In the genomic region with DNA sequence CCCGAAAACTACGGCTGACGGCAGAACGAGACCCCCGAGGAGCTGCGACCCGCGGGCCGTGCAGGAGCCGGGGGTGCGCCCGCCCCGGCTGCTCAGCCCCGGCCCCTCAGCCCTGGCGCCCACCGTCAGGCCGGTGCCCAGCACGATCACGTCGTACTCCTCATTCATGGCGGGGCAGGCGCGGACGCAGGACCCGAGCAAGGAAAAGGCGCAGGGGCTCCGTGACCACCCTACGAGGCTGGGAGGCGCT, we compare ENCODE assay signal across 1 cellular context.
A peak's percentile ranks its signal among the peaks of the same experiment; 100 is the strongest.
TF ChIP-seq lines count a peak whose summit lies in the region.

No MANE protein-coding gene starts in this region.

TF ChIP-seq in HepG2, 621 proteins besides CTCF, POLR2A, EP300 and RAD21 (continued from another document and continues in another):
- TF ChIP-seq, protein P1, sequence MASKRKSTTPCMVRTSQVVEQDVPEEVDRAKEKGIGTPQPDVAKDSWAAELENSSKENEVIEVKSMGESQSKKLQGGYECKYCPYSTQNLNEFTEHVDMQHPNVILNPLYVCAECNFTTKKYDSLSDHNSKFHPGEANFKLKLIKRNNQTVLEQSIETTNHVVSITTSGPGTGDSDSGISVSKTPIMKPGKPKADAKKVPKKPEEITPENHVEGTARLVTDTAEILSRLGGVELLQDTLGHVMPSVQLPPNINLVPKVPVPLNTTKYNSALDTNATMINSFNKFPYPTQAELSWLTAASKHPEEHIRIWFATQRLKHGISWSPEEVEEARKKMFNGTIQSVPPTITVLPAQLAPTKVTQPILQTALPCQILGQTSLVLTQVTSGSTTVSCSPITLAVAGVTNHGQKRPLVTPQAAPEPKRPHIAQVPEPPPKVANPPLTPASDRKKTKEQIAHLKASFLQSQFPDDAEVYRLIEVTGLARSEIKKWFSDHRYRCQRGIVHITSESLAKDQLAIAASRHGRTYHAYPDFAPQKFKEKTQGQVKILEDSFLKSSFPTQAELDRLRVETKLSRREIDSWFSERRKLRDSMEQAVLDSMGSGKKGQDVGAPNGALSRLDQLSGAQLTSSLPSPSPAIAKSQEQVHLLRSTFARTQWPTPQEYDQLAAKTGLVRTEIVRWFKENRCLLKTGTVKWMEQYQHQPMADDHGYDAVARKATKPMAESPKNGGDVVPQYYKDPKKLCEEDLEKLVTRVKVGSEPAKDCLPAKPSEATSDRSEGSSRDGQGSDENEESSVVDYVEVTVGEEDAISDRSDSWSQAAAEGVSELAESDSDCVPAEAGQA (IDR thresholded peaks at IDR 0.05; ENCODE audit: low read depth) = no peak
- TF ChIP-seq, protein P1 (CRISPR knock-in tag; IDR thresholded peaks at IDR 0.05; ENCODE audit: borderline replicate concordance) = no peak
- TF ChIP-seq CAMTA2 (CRISPR knock-in tag; IDR thresholded peaks at IDR 0.05; ENCODE audit: borderline replicate concordance) (no peak), HES4 (CRISPR knock-in tag; IDR thresholded peaks at IDR 0.05; ENCODE audit: borderline replicate concordance) (no peak), ZNF260 (CRISPR knock-in tag; IDR thresholded peaks at IDR 0.05; ENCODE audit: borderline replicate concordance, low read depth) (no peak), ZNF543 (CRISPR knock-in tag; IDR thresholded peaks at IDR 0.05) (no peak), ZNF883 (CRISPR knock-in tag; IDR thresholded peaks at IDR 0.05; ENCODE audit: not compliant biosample characterization) (no peak), MIER3 (CRISPR knock-in tag; IDR thresholded peaks at IDR 0.05; ENCODE audit: borderline replicate concordance) (no peak), SCMH1 (CRISPR knock-in tag; IDR thresholded peaks at IDR 0.05; ENCODE audit: borderline replicate concordance) (no peak), ZNF251 (CRISPR knock-in tag; IDR thresholded peaks at IDR 0.05) (no peak), ZNF460 (CRISPR knock-in tag; IDR thresholded peaks at IDR 0.05; ENCODE audit: borderline replicate concordance) (no peak), U2AF2 (IDR thresholded peaks at IDR 0.05; ENCODE audit: low read depth, low read length) (no peak), YEATS2 (CRISPR knock-in tag; IDR thresholded peaks at IDR 0.05; ENCODE audit: borderline replicate concordance) (no peak), ZNF570 (CRISPR knock-in tag; IDR thresholded peaks at IDR 0.05; ENCODE audit: borderline replicate concordance) (no peak), ZNF367 (CRISPR knock-in tag; IDR thresholded peaks at IDR 0.05; ENCODE audit: borderline replicate concordance) (peak; percentile 3; the same call in 1 of the 2 replicates), HOXA9 (CRISPR knock-in tag; IDR thresholded peaks at IDR 0.05; ENCODE audit: borderline replicate concordance) (no peak; the same call in 1 of the 2 replicates), ZNF430 (CRISPR knock-in tag; IDR thresholded peaks at IDR 0.05) (no peak), PTBP1 (IDR thresholded peaks at IDR 0.05; ENCODE audit: low read depth, low read length, poor library complexity, severe bottlenecking) (no peak), ZNF556 (CRISPR knock-in tag; IDR thresholded peaks at IDR 0.05; ENCODE audit: borderline replicate concordance) (no peak), ZNF777 (CRISPR knock-in tag; IDR thresholded peaks at IDR 0.05) (no peak), RFXAP (CRISPR knock-in tag; IDR thresholded peaks at IDR 0.05; ENCODE audit: borderline replicate concordance) (no peak), ZSCAN20 (CRISPR knock-in tag; IDR thresholded peaks at IDR 0.05; ENCODE audit: borderline replicate concordance) (no peak), MLLT10 (CRISPR knock-in tag; IDR thresholded peaks at IDR 0.05) (no peak), KMT2B (CRISPR knock-in tag; IDR thresholded peaks at IDR 0.05) (no peak), AKAP8 (CRISPR knock-in tag; IDR thresholded peaks at IDR 0.05) (no peak), HMG20A (CRISPR knock-in tag; IDR thresholded peaks at IDR 0.05; ENCODE audit: borderline replicate concordance) (no peak), ZNF878 (CRISPR knock-in tag; IDR thresholded peaks at IDR 0.05) (no peak), TOPORS (CRISPR knock-in tag; IDR thresholded peaks at IDR 0.05) (no peak), IRF2 (CRISPR knock-in tag; IDR thresholded peaks at IDR 0.05) (no peak), ZBTB38 (CRISPR knock-in tag; IDR thresholded peaks at IDR 0.05) (no peak), RARA (CRISPR knock-in tag; IDR thresholded peaks at IDR 0.05) (no peak), NR2F6 (IDR thresholded peaks at IDR 0.05) (no peak), NR2F6 (CRISPR knock-in tag; IDR thresholded peaks at IDR 0.05) (no peak), PRPF4 (IDR thresholded peaks at IDR 0.05; ENCODE audit: low read depth, low read length, poor library complexity, severe bottlenecking) (no peak), TAF1 (CRISPR knock-in tag; IDR thresholded peaks at IDR 0.05) (no peak), CREM (IDR thresholded peaks at IDR 0.05) (no peak), CREM (CRISPR knock-in tag; IDR thresholded peaks at IDR 0.05) (no peak)
- TF ChIP-seq, protein P2, sequence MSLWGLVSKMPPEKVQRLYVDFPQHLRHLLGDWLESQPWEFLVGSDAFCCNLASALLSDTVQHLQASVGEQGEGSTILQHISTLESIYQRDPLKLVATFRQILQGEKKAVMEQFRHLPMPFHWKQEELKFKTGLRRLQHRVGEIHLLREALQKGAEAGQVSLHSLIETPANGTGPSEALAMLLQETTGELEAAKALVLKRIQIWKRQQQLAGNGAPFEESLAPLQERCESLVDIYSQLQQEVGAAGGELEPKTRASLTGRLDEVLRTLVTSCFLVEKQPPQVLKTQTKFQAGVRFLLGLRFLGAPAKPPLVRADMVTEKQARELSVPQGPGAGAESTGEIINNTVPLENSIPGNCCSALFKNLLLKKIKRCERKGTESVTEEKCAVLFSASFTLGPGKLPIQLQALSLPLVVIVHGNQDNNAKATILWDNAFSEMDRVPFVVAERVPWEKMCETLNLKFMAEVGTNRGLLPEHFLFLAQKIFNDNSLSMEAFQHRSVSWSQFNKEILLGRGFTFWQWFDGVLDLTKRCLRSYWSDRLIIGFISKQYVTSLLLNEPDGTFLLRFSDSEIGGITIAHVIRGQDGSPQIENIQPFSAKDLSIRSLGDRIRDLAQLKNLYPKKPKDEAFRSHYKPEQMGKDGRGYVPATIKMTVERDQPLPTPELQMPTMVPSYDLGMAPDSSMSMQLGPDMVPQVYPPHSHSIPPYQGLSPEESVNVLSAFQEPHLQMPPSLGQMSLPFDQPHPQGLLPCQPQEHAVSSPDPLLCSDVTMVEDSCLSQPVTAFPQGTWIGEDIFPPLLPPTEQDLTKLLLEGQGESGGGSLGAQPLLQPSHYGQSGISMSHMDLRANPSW (CRISPR knock-in tag; IDR thresholded peaks at IDR 0.05; ENCODE audit: borderline replicate concordance) = no peak
- TF ChIP-seq, protein P3, sequence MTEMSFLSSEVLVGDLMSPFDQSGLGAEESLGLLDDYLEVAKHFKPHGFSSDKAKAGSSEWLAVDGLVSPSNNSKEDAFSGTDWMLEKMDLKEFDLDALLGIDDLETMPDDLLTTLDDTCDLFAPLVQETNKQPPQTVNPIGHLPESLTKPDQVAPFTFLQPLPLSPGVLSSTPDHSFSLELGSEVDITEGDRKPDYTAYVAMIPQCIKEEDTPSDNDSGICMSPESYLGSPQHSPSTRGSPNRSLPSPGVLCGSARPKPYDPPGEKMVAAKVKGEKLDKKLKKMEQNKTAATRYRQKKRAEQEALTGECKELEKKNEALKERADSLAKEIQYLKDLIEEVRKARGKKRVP (CRISPR knock-in tag; IDR thresholded peaks at IDR 0.05) = no peak; a peak in 1 of 4 replicates
- TF ChIP-seq, protein P4, sequence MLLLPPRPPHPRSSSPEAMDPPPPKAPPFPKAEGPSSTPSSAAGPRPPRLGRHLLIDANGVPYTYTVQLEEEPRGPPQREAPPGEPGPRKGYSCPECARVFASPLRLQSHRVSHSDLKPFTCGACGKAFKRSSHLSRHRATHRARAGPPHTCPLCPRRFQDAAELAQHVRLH (CRISPR knock-in tag; IDR thresholded peaks at IDR 0.05; ENCODE audit: borderline replicate concordance, low read depth) = no peak
- TF ChIP-seq, protein P5, sequence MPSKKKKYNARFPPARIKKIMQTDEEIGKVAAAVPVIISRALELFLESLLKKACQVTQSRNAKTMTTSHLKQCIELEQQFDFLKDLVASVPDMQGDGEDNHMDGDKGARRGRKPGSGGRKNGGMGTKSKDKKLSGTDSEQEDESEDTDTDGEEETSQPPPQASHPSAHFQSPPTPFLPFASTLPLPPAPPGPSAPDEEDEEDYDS (CRISPR knock-in tag; IDR thresholded peaks at IDR 0.05) = no peak
- TF ChIP-seq, protein P6, sequence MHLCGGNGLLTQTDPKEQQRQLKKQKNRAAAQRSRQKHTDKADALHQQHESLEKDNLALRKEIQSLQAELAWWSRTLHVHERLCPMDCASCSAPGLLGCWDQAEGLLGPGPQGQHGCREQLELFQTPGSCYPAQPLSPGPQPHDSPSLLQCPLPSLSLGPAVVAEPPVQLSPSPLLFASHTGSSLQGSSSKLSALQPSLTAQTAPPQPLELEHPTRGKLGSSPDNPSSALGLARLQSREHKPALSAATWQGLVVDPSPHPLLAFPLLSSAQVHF (CRISPR knock-in tag; IDR thresholded peaks at IDR 0.05) = no peak
- TF ChIP-seq, protein P7, sequence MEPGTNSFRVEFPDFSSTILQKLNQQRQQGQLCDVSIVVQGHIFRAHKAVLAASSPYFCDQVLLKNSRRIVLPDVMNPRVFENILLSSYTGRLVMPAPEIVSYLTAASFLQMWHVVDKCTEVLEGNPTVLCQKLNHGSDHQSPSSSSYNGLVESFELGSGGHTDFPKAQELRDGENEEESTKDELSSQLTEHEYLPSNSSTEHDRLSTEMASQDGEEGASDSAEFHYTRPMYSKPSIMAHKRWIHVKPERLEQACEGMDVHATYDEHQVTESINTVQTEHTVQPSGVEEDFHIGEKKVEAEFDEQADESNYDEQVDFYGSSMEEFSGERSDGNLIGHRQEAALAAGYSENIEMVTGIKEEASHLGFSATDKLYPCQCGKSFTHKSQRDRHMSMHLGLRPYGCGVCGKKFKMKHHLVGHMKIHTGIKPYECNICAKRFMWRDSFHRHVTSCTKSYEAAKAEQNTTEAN (CRISPR knock-in tag; conservative IDR thresholded peaks at IDR 0.05) = no peak
- TF ChIP-seq, protein P8, sequence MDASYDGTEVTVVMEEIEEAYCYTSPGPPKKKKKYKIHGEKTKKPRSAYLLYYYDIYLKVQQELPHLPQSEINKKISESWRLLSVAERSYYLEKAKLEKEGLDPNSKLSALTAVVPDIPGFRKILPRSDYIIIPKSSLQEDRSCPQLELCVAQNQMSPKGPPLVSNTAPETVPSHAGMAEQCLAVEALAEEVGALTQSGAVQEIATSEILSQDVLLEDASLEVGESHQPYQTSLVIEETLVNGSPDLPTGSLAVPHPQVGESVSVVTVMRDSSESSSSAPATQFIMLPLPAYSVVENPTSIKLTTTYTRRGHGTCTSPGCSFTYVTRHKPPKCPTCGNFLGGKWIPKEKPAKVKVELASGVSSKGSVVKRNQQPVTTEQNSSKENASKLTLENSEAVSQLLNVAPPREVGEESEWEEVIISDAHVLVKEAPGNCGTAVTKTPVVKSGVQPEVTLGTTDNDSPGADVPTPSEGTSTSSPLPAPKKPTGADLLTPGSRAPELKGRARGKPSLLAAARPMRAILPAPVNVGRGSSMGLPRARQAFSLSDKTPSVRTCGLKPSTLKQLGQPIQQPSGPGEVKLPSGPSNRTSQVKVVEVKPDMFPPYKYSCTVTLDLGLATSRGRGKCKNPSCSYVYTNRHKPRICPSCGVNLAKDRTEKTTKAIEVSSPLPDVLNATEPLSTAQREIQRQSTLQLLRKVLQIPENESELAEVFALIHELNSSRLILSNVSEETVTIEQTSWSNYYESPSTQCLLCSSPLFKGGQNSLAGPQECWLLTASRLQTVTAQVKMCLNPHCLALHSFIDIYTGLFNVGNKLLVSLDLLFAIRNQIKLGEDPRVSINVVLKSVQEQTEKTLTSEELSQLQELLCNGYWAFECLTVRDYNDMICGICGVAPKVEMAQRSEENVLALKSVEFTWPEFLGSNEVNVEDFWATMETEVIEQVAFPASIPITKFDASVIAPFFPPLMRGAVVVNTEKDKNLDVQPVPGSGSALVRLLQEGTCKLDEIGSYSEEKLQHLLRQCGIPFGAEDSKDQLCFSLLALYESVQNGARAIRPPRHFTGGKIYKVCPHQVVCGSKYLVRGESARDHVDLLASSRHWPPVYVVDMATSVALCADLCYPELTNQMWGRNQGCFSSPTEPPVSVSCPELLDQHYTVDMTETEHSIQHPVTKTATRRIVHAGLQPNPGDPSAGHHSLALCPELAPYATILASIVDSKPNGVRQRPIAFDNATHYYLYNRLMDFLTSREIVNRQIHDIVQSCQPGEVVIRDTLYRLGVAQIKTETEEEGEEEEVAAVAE (CRISPR knock-in tag; IDR thresholded peaks at IDR 0.05; ENCODE audit: borderline replicate concordance) = no peak
